Comparison of ENCODE assay signal across 24 cellular contexts in genomic region chr9:84807870-84808385, GRCh38.
"Had no signal": no experiment of that assay in that cellular context is flagged by ENCODE, and none has a peak within 500 bp of the region (broad histone marks: within the 10 kb centered on the region; RNA-seq: fewer than 3 reads in every experiment).

No MANE protein-coding gene starts in this region.

- ATAC-seq: natural killer cell treated with Interleukin-12 subunit alpha and Interleukin-12 subunit beta and Interleukin-15 and Interleukin-18, amount 100 ng/mL, for 72 hours; pancreas; sciatic nerve had no signal

- DNase-seq: dermis blood vessel endothelial cell; effector memory CD4-positive, alpha-beta T cell; hypothalamus; immature natural killer cell; islet precursor cell; kidney glomerular epithelial cell; naive B cell; pancreas; stimulated activated CD4-positive, alpha-beta T cell treated with anti-CD3 and anti-CD28 coated beads, Interleukin-12 subunit alpha, Interleukin-12 subunit beta, amount 100 ng/mL, for 4 hours; stimulated activated CD4-positive, alpha-beta T cell treated with anti-CD3 and anti-CD28 coated beads, Interleukin-1b, Interleukin-23, amount 100 ng/mL, for 48 hours; stimulated activated CD4-positive, alpha-beta T cell treated with anti-CD3 and anti-CD28 coated beads, Interleukin-4, amount 100 ng/mL, for 1 hour; stimulated activated CD8-positive, alpha-beta memory T cell treated with anti-CD3 and anti-CD28 coated beads, Interleukin-4, amount 100 ng/mL, for 48 hours; stimulated activated naive CD4-positive, alpha-beta T cell; stomach; testis; tibial artery had no signal

- H3K27ac Mint-ChIP-seq: immature natural killer cell; memory B cell; naive B cell; natural killer cell treated with Interleukin-12 subunit alpha and Interleukin-12 subunit beta and Interleukin-15 and Interleukin-18, amount 100 ng/mL, for 72 hours; type B pancreatic cell had no signal

- H3K9me3 Mint-ChIP-seq: immature natural killer cell; memory B cell; natural killer cell treated with Interleukin-12 subunit alpha and Interleukin-12 subunit beta and Interleukin-15 and Interleukin-18, amount 100 ng/mL, for 72 hours; neural crest cell; type B pancreatic cell had no signal

- H3K27me3 Mint-ChIP-seq: memory B cell had no signal

- H3K36me3 Mint-ChIP-seq: immature natural killer cell; memory B cell; naive B cell; natural killer cell treated with Interleukin-12 subunit alpha and Interleukin-12 subunit beta and Interleukin-15 and Interleukin-18, amount 100 ng/mL, for 72 hours had no signal

- H3K27ac ChIP-seq: coronary artery, esophagus muscularis mucosa, neutrophil, pancreas, stomach, testis, tibial artery had no signal

- H3K4me3 Mint-ChIP-seq: immature natural killer cell; memory B cell; naive B cell; natural killer cell treated with Interleukin-12 subunit alpha and Interleukin-12 subunit beta and Interleukin-15 and Interleukin-18, amount 100 ng/mL, for 72 hours; neural crest cell; type B pancreatic cell had no signal

- H3K4me1 Mint-ChIP-seq: immature natural killer cell, memory B cell, naive B cell had no signal
